23 cellular contexts compared by ENCODE assay signal in genomic region chr1:153587314-153587713, GRCh38. TPM values are rescaled to one million over a fixed set of nuclear protein-coding genes. Genes with fewer than 3 reads are reported as not detected.
A peak's percentile ranks its signal among the peaks of the same experiment; 100 is the strongest.
DNase-seq lines count a peak whose midpoint lies in the region; ATAC-seq and TF ChIP-seq lines count a peak whose summit lies in the region.
"Had no signal": no experiment of that assay in that cellular context is flagged by ENCODE, and none has a peak within 500 bp of the region (broad histone marks: within the 10 kb centered on the region; RNA-seq: fewer than 3 reads in every experiment).

No MANE protein-coding gene starts in this region.

- H3K4me3 Mint-ChIP-seq in GM23338, result no peak overlapping the region
- H3K4me3 Mint-ChIP-seq: activated CD4-positive, alpha-beta memory T cell treated with anti-CD3 and anti-CD28 coated beads for 36 hours; activated naive CD8-positive, alpha-beta T cell treated with anti-CD3 and anti-CD28 coated beads, Interleukin-2, amount 10 ng/mL, durations not matched to agents 7 days and 5 days; activated T-helper 17 cell treated with anti-CD3 and anti-CD28 coated beads, Interleukin-2, amount 50 U/mL, for 72 hours; central memory CD8-positive, alpha-beta T cell; stimulated activated naive CD8-positive, alpha-beta T cell treated with anti-CD3 and anti-CD28 coated beads, Interleukin-15, Interleukin-2, amounts not matched to agents 100 ng/mL and 50 ng/mL, for 24 hours; T-helper 2 cell treated with Interferon-gamma antibody and Interleukin-4, amounts not matched to agents 5 μg/mL and 100 μg/mL, for 36 hours had no signal

- no peak overlapping the region for H2BK120ac ChIP-seq in mesenchymal stem cell (ENCODE audit: low read depth, low read length)

- no peaks in the 10 kb centered on the region for H4K20me1 ChIP-seq in BLaER1 treated with 17β-estradiol and CSF1 and Interleukin-3, amounts not matched to agents 10 nM and 100 nM
- no peaks in the 10 kb centered on the region for H4K20me1 ChIP-seq in GM23338 (replicated peaks; ENCODE audit: insufficient read depth)
- no peaks in the 10 kb centered on the region for H4K20me1 ChIP-seq in PC-9 (ENCODE audit: insufficient read depth)

- H3F3A ChIP-seq in GM23338 (replicated peaks; ENCODE audit: low read depth) (no peaks in the 10 kb centered on the region), PC-9 (ENCODE audit: insufficient read depth, low read depth) (no peaks in the 10 kb centered on the region; the same call in 1 of the 2 replicates)

- POLR2A ChIA-PET in PC-9 (lab: Charles Lee; ENCODE audit: unreplicated experiment), result interaction anchor here (0.7 kb wide), 1 partner anchor 146 kb away, joined by 3 read pairs; no protein-coding TSS in a partner anchor

- no peaks in the 10 kb centered on the region for H3K36me3 ChIP-seq in BLaER1 treated with 17β-estradiol and CSF1 and Interleukin-3, amounts not matched to agents 10 nM and 100 nM
- H3K36me3 ChIP-seq in GM23338 (ENCODE audit: insufficient read depth) (no peaks in the 10 kb centered on the region), WERI-Rb-1 (no peaks in the 10 kb centered on the region), mesenchymal stem cell (ENCODE audit: control insufficient read depth in 1 of 2, insufficient read depth in 2 of 2, low read depth in 1 of 2, low read length in 2 of 2) (no peaks in the 10 kb centered on the region), PC-9 (ENCODE audit: low read depth) (no peaks in the 10 kb centered on the region)
- H3K36me3 ChIP-seq: tibial nerve had no signal

- H3K23ac ChIP-seq in mesenchymal stem cell (ENCODE audit: low read length in 2 of 2), result no peak overlapping the region

- H2BK5ac ChIP-seq in mesenchymal stem cell (ENCODE audit: low read depth, low read length, poor library complexity, severe bottlenecking), result no peak overlapping the region

- H3K9me2 ChIP-seq in GM23338 (ENCODE audit: insufficient read depth), result no peaks in the 10 kb centered on the region
- no peaks in the 10 kb centered on the region for H3K9me2 ChIP-seq in PC-9 (ENCODE audit: insufficient read depth)

- CTCF ChIA-PET in PC-9 (lab: Charles Lee), result no interaction called here

- peaks cover 9 to 27% (median 21%) of the 10 kb centered on the region in 10 experiments for H3K4me1 ChIP-seq in BLaER1 treated with 17β-estradiol and CSF1 and Interleukin-3, amounts not matched to agents 10 nM and 100 nM
- H3K4me1 ChIP-seq in GM23338 (ENCODE audit: insufficient read depth) (peaks cover 6% of the 10 kb centered on the region; the same call in 1 of the 2 replicates), mesenchymal stem cell (ENCODE audit: control insufficient read depth, insufficient read depth, low read depth, low read length) (no peaks in the 10 kb centered on the region), PC-9 (replicated peaks; ENCODE audit: insufficient read depth) (peaks cover 17% of the 10 kb centered on the region)

- WGBS in mesenchymal stem cell, result 51% methylated on average over 3 of the region's 5 CpGs

- H3K27ac Mint-ChIP-seq in GM23338, result no peak overlapping the region
- H3K27ac Mint-ChIP-seq: activated CD4-positive, alpha-beta memory T cell treated with anti-CD3 and anti-CD28 coated beads for 36 hours; activated naive CD8-positive, alpha-beta T cell treated with anti-CD3 and anti-CD28 coated beads, Interleukin-2, amount 10 ng/mL, durations not matched to agents 7 days and 5 days; activated T-helper 17 cell treated with anti-CD3 and anti-CD28 coated beads, Interleukin-2, amount 50 U/mL, for 72 hours; stimulated activated naive CD8-positive, alpha-beta T cell treated with anti-CD3 and anti-CD28 coated beads, Interleukin-15, Interleukin-2, amounts not matched to agents 100 ng/mL and 50 ng/mL, for 24 hours; T-helper 2 cell treated with Interferon-gamma antibody and Interleukin-4, amounts not matched to agents 5 μg/mL and 100 μg/mL, for 36 hours had no signal

- no peak overlapping the region for H4K8ac ChIP-seq in mesenchymal stem cell (ENCODE audit: low read length)

- H3K4ac ChIP-seq in mesenchymal stem cell (ENCODE audit: low read depth in 1 of 2, low read length in 2 of 2), result no peak overlapping the region

- H3K79me2 ChIP-seq in GM23338 (replicated peaks; ENCODE audit: insufficient read depth), result no peaks in the 10 kb centered on the region
- no peaks in the 10 kb centered on the region for H3K79me2 ChIP-seq in PC-9 (ENCODE audit: low read depth)

- H2AK5ac ChIP-seq in mesenchymal stem cell (ENCODE audit: low read length, severe bottlenecking), result no peak overlapping the region

- H3K79me1 ChIP-seq in mesenchymal stem cell (replicated peaks; ENCODE audit: low read length, poor library complexity, severe bottlenecking), result no peaks in the 10 kb centered on the region

- peaks cover 8% of the 10 kb centered on the region; the same call in 2 of the 3 replicates for H3K4me1 Mint-ChIP-seq in GM23338
- H3K4me1 Mint-ChIP-seq: activated naive CD8-positive, alpha-beta T cell treated with anti-CD3 and anti-CD28 coated beads, Interleukin-2, amount 10 ng/mL, durations not matched to agents 7 days and 5 days; activated T-helper 17 cell treated with anti-CD3 and anti-CD28 coated beads, Interleukin-2, amount 50 U/mL, for 72 hours; central memory CD8-positive, alpha-beta T cell had no signal

- no peak overlapping the region for H2BK15ac ChIP-seq in mesenchymal stem cell (ENCODE audit: low read depth, poor library complexity, severe bottlenecking)

- H2BK12ac ChIP-seq in mesenchymal stem cell (ENCODE audit: low read length in 2 of 2), result peak overlapping the region; percentile 14 to 52

- no peak overlapping the region for H4K91ac ChIP-seq in mesenchymal stem cell (ENCODE audit: low read length)

- intact Hi-C loops in PC-9 (cut with micrococcal nuclease; ENCODE audit: unreplicated experiment), result no loop called here

- DNase-seq in GM23338 (ENCODE audit: low spot score) (no peak), WERI-Rb-1 (no peak), mesenchymal stem cell (no peak), DMS53 treated with DMSO at 0.1 percent for 48 hours (lab: John Stamatoyannopoulos, UW; ENCODE audit: unreplicated experiment) (no peak), NCI-H510A treated with DMSO at 0.1 percent for 48 hours (lab: John Stamatoyannopoulos, UW) (no peak), PC-9 (no peak), occipital lobe (lab: John Stamatoyannopoulos, UW) (no peak)
- DNase-seq: activated CD4-positive, alpha-beta memory T cell treated with anti-CD3 and anti-CD28 coated beads for 36 hours; activated CD4-positive, CD25-positive, alpha-beta regulatory T cell; activated CD8-positive, alpha-beta memory T cell treated with anti-CD3 and anti-CD28 coated beads, Interleukin-2, amount 50 U/mL, for 48 hours; activated naive CD8-positive, alpha-beta T cell treated with anti-CD3 and anti-CD28 coated beads, Interleukin-2, amount 10 ng/mL, durations not matched to agents 7 days and 5 days; NCI-H1436 treated with DMSO at 0.1 percent for 48 hours; NCI-H2171 treated with DMSO at 0.1 percent for 48 hours; NCI-H524 treated with DMSO at 0.1 percent for 48 hours; retina; stimulated activated CD4-positive, alpha-beta T cell treated with anti-CD3 and anti-CD28 coated beads, Interleukin-12 subunit alpha, Interleukin-12 subunit beta, amount 100 ng/mL, for 4 hours had no signal

- H3K27me3 Mint-ChIP-seq in GM23338 (ENCODE audit: insufficient read depth, low read depth, poor library complexity), result peaks cover 9% of the 10 kb centered on the region
- H3K27me3 Mint-ChIP-seq: stimulated activated naive CD8-positive, alpha-beta T cell treated with anti-CD3 and anti-CD28 coated beads, Interleukin-15, Interleukin-2, amounts not matched to agents 100 ng/mL and 50 ng/mL, for 24 hours had no signal

- H3K27ac ChIP-seq in BLaER1 treated with 17β-estradiol and CSF1 and Interleukin-3, amounts not matched to agents 10 nM and 100 nM, result peak overlapping the region in 2 of 11 experiments; percentile 12 to 22; a peak in 2 of 22 replicates
- H3K27ac ChIP-seq in GM23338 (ENCODE audit: low read depth), result no peak overlapping the region
- peak overlapping the region; percentile 7; the same call in 1 of the 2 replicates for H3K27ac ChIP-seq in WERI-Rb-1
- no peak overlapping the region for H3K27ac ChIP-seq in mesenchymal stem cell (ENCODE audit: low read length, poor library complexity, severe bottlenecking)
- H3K27ac ChIP-seq in PC-9, result no peak overlapping the region
- H3K27ac ChIP-seq: tibial nerve had no signal

- no peak overlapping the region for H3K18ac ChIP-seq in mesenchymal stem cell (ENCODE audit: low read depth in 1 of 2, low read length in 2 of 2)

- no peaks in the 10 kb centered on the region for H3K27me3 ChIP-seq in BLaER1 treated with 17β-estradiol and CSF1 and Interleukin-3, amounts not matched to agents 10 nM and 100 nM
- H3K27me3 ChIP-seq in GM23338 (ENCODE audit: insufficient read depth) (no peaks in the 10 kb centered on the region), WERI-Rb-1 (ENCODE audit: insufficient read depth, low read depth, severe bottlenecking) (no peaks in the 10 kb centered on the region), mesenchymal stem cell (ENCODE audit: control insufficient read depth in 1 of 2, insufficient read depth in 1 of 2, low read length in 2 of 2) (no peaks in the 10 kb centered on the region), PC-9 (ENCODE audit: insufficient read depth, low read depth) (no peaks in the 10 kb centered on the region)
- H3K27me3 ChIP-seq: tibial nerve had no signal

- no peak overlapping the region for H3K14ac ChIP-seq in mesenchymal stem cell (ENCODE audit: low read length in 2 of 2)

- no peaks in the 10 kb centered on the region for H3K9me3 Mint-ChIP-seq in GM23338
- H3K9me3 Mint-ChIP-seq: activated CD4-positive, alpha-beta memory T cell treated with anti-CD3 and anti-CD28 coated beads for 36 hours; activated naive CD8-positive, alpha-beta T cell treated with anti-CD3 and anti-CD28 coated beads, Interleukin-2, amount 10 ng/mL, durations not matched to agents 7 days and 5 days; activated T-helper 17 cell treated with anti-CD3 and anti-CD28 coated beads, Interleukin-2, amount 50 U/mL, for 72 hours; central memory CD8-positive, alpha-beta T cell; stimulated activated naive CD8-positive, alpha-beta T cell treated with anti-CD3 and anti-CD28 coated beads, Interleukin-15, Interleukin-2, amounts not matched to agents 100 ng/mL and 50 ng/mL, for 24 hours; T-helper 2 cell treated with Interferon-gamma antibody and Interleukin-4, amounts not matched to agents 5 μg/mL and 100 μg/mL, for 36 hours had no signal

- no peaks in the 10 kb centered on the region for H3K9me3 ChIP-seq in BLaER1 treated with 17β-estradiol and CSF1 and Interleukin-3, amounts not matched to agents 10 nM and 100 nM (replicated peaks in 1 of 11)
- H3K9me3 ChIP-seq in WERI-Rb-1 (ENCODE audit: severe bottlenecking) (peaks cover 4% of the 10 kb centered on the region), mesenchymal stem cell (ENCODE audit: control insufficient read depth, low read length) (no peaks in the 10 kb centered on the region), PC-9 (ENCODE audit: insufficient read depth, low read depth) (no peaks in the 10 kb centered on the region)
- H3K9me3 ChIP-seq: tibial nerve had no signal

- no peak for ATAC-seq in GM23338
- ATAC-seq: activated T-helper 17 cell treated with anti-CD3 and anti-CD28 coated beads, Interleukin-2, amount 50 U/mL, for 72 hours had no signal

- H3K9ac ChIP-seq in BLaER1 treated with 17β-estradiol and CSF1 and Interleukin-3, amounts not matched to agents 10 nM and 100 nM, result no peak overlapping the region
- H3K9ac ChIP-seq in mesenchymal stem cell (ENCODE audit: low read length), result no peak overlapping the region

- H3K4me3 ChIP-seq in BLaER1 treated with 17β-estradiol and CSF1 and Interleukin-3, amounts not matched to agents 10 nM and 100 nM, result no peak overlapping the region
- H3K4me3 ChIP-seq in GM23338, result no peak overlapping the region
- H3K4me3 ChIP-seq in WERI-Rb-1 (ENCODE audit: low read depth, low read length), result no peak overlapping the region
- no peak overlapping the region for H3K4me3 ChIP-seq in mesenchymal stem cell (ENCODE audit: insufficient read depth in 1 of 2, low read depth in 1 of 2, low read length in 2 of 2)
- H3K4me3 ChIP-seq in PC-9, result no peak overlapping the region
- H3K4me3 ChIP-seq: tibial nerve had no signal

- no TSS peak for BruUV-seq in PC-9 (replicated peaks; lab: Mats Ljungman, UMichigan)

- TF ChIP-seq CTCF in GM23338 (conservative IDR thresholded peaks at IDR 0.05; ENCODE audit: low read depth in 2 of 2) (no peak), WERI-Rb-1 (IDR thresholded peaks at IDR 0.05; ENCODE audit: low read depth, low read length) (no peak), PC-9 (conservative IDR thresholded peaks at IDR 0.05) (no peak)

- H2AFZ ChIP-seq in GM23338 (0 out of 2 replicates have a peak overlapping the region, but pooled peaks have one; percentile 52), mesenchymal stem cell (ENCODE audit: low read depth, low read length) (no peak overlapping the region), PC-9 (no peak overlapping the region)

- H3K36me3 Mint-ChIP-seq in GM23338 (ENCODE audit: low read depth), result no peaks in the 10 kb centered on the region
- H3K36me3 Mint-ChIP-seq: activated CD4-positive, alpha-beta memory T cell treated with anti-CD3 and anti-CD28 coated beads for 36 hours; activated naive CD8-positive, alpha-beta T cell treated with anti-CD3 and anti-CD28 coated beads, Interleukin-2, amount 10 ng/mL, durations not matched to agents 7 days and 5 days had no signal

- peak overlapping the region in 9 of 11 experiments; percentile 34 to 64 (median 55); a peak in 19 of 22 replicates for H3K4me2 ChIP-seq in BLaER1 treated with 17β-estradiol and CSF1 and Interleukin-3, amounts not matched to agents 10 nM and 100 nM
- H3K4me2 ChIP-seq in GM23338 (no peak overlapping the region), mesenchymal stem cell (ENCODE audit: low read length, poor library complexity, severe bottlenecking) (no peak overlapping the region), PC-9 (no peak overlapping the region)

RNA-seq across cellular contexts. Expression of gene S100A2, which starts 21.7 kb away (rescaled TPM):
- total RNA-seq in GM23338 (2014; rRNA removed; shearing (Covaris generic)), result 0.66 TPM in 1 of 2 replicates, not detected in the other
- 0.89 and 1.1 TPM in 2 replicates for polyA plus RNA-seq in GM23338 (2016; fragmentation: Nextera tagmentation; extraction: Ambion mirVana)
- 8.6 TPM for polyA plus RNA-seq in mesenchymal stem cell (2013, experiment 1 of 2)
- 7.0 TPM for polyA plus RNA-seq in mesenchymal stem cell (2013, experiment 2 of 2)
- total RNA-seq in PC-9 (2021) (145 and 147 TPM in 2 replicates), occipital lobe (not detected)
- total RNA-seq: activated naive CD8-positive, alpha-beta T cell treated with anti-CD3 and anti-CD28 coated beads, Interleukin-2, amount 10 ng/mL, durations not matched to agents 7 days and 5 days had no signal

RNA-seq across cellular contexts. Expression of gene S100A16, which starts 25.6 kb away (rescaled TPM):
- total RNA-seq in GM23338 (2014; rRNA removed; shearing (Covaris generic)), result 10.6 and 20.4 TPM in 2 replicates
- polyA plus RNA-seq in GM23338 (2016; fragmentation: Nextera tagmentation; extraction: Ambion mirVana), result 10.5 and 13.0 TPM in 2 replicates
- 123 TPM for polyA plus RNA-seq in mesenchymal stem cell (2013, experiment 1 of 2)
- polyA plus RNA-seq in mesenchymal stem cell (2013, experiment 2 of 2), result 128 TPM
- total RNA-seq in PC-9 (2021), result 226 and 276 TPM in 2 replicates
- total RNA-seq in occipital lobe, result 13.3 TPM
- total RNA-seq: activated CD4-positive, alpha-beta memory T cell treated with anti-CD3 and anti-CD28 coated beads for 36 hours; activated naive CD8-positive, alpha-beta T cell treated with anti-CD3 and anti-CD28 coated beads, Interleukin-2, amount 10 ng/mL, durations not matched to agents 7 days and 5 days; activated T-helper 17 cell treated with anti-CD3 and anti-CD28 coated beads, Interleukin-2, amount 50 U/mL, for 72 hours had no signal

RNA-seq across cellular contexts. Expression of gene S100A14, which starts 28.8 kb away (rescaled TPM):
- total RNA-seq in GM23338 (2014; rRNA removed; shearing (Covaris generic)), result 0.28 TPM in 1 of 2 replicates, not detected in the other
- polyA plus RNA-seq in GM23338 (2016; fragmentation: Nextera tagmentation; extraction: Ambion mirVana), result 0.53 and 0.64 TPM in 2 replicates
- 0.07 TPM for polyA plus RNA-seq in mesenchymal stem cell (2013, experiment 1 of 2)
- polyA plus RNA-seq in mesenchymal stem cell (2013, experiment 2 of 2), result not detected
- total RNA-seq in PC-9 (2021) (411 and 486 TPM in 2 replicates), occipital lobe (0.47 TPM)
- total RNA-seq: activated naive CD8-positive, alpha-beta T cell treated with anti-CD3 and anti-CD28 coated beads, Interleukin-2, amount 10 ng/mL, durations not matched to agents 7 days and 5 days; glomerular endothelial cell had no signal

RNA-seq across cellular contexts. Expression of gene S100A3, which starts 38.3 kb away (rescaled TPM):
- total RNA-seq in GM23338 (2014; rRNA removed; shearing (Covaris generic)), result not detected in 2 replicates
- not detected in 2 replicates for polyA plus RNA-seq in GM23338 (2016; fragmentation: Nextera tagmentation; extraction: Ambion mirVana)
- polyA plus RNA-seq in mesenchymal stem cell (2013, experiment 1 of 2), result 17.9 TPM
- 18.8 TPM for polyA plus RNA-seq in mesenchymal stem cell (2013, experiment 2 of 2)
- total RNA-seq in PC-9 (2021), result 1.5 and 2.4 TPM in 2 replicates
- not detected for total RNA-seq in occipital lobe
- total RNA-seq: activated CD4-positive, alpha-beta memory T cell treated with anti-CD3 and anti-CD28 coated beads for 36 hours; activated naive CD8-positive, alpha-beta T cell treated with anti-CD3 and anti-CD28 coated beads, Interleukin-2, amount 10 ng/mL, durations not matched to agents 7 days and 5 days; activated T-helper 17 cell treated with anti-CD3 and anti-CD28 coated beads, Interleukin-2, amount 50 U/mL, for 72 hours had no signal

RNA-seq across cellular contexts. Expression of gene S100A13, which starts 40.0 kb away (rescaled TPM):
- total RNA-seq in GM23338 (2014; rRNA removed; shearing (Covaris generic)), result 32.7 and 35.3 TPM in 2 replicates
- polyA plus RNA-seq in GM23338 (2016; fragmentation: Nextera tagmentation; extraction: Ambion mirVana), result 165 and 182 TPM in 2 replicates
- 420 TPM for polyA plus RNA-seq in mesenchymal stem cell (2013, experiment 1 of 2)
- polyA plus RNA-seq in mesenchymal stem cell (2013, experiment 2 of 2), result 417 TPM
- 120 and 144 TPM in 2 replicates for total RNA-seq in PC-9 (2021)
- total RNA-seq in occipital lobe, result 5.3 TPM

Comparison
In these comparisons a context has a peak if more than half of its experiments do, and no peak if none do; other contexts are left out.
1. H3K4me2 ChIP-seq: peak in BLaER1 treated with 17β-estradiol and CSF1 and Interleukin-3, amounts not matched to agents 10 nM and 100 nM (9 of 11); none in GM23338 (single experiment), mesenchymal stem cell (single experiment) and PC-9 (single experiment).
2. RNA of gene S100A2, which starts 21.7 kb away (total RNA-seq): 145 to 147 TPM in PC-9; 0.66 TPM in GM23338 and not detected in occipital lobe (single experiment); every median in the first group is over 10 times any median in the second.
3. RNA of gene S100A16, which starts 25.6 kb away (total RNA-seq): 226 to 276 TPM in PC-9; 10.6 to 20.4 TPM in GM23338 and 13.3 TPM in occipital lobe (single experiment); every median in the first group is over 10 times any median in the second.
4. RNA of gene S100A14, which starts 28.8 kb away (total RNA-seq): 411 to 486 TPM in PC-9; 0.47 TPM in occipital lobe (single experiment) and 0.28 TPM in GM23338; every median in the first group is over 100 times any median in the second.